In genomic region chr4:45292844-45293243, GRCh38 we compare ENCODE assay signal across 28 cellular contexts.
"Had no signal": no experiment of that assay in that cellular context is flagged by ENCODE, and none has a peak within 500 bp of the region (broad histone marks: within the 10 kb centered on the region; RNA-seq: fewer than 3 reads in every experiment).

No MANE protein-coding gene starts in this region.

- H3K27ac Mint-ChIP-seq: activated CD4-positive, alpha-beta memory T cell treated with anti-CD3 and anti-CD28 coated beads for 36 hours; activated CD4-positive, alpha-beta T cell treated with anti-CD3 and anti-CD28 coated beads for 36 hours; activated CD4-positive, alpha-beta T cell treated with anti-CD3 and anti-CD28 coated beads, Interleukin-2, amount 10 ng/mL, durations not matched to agents 24 days and 14 days; activated CD8-positive, alpha-beta memory T cell treated with anti-CD3 and anti-CD28 coated beads, Interleukin-2, amount 10 ng/mL, durations not matched to agents 7 days and 5 days; activated CD8-positive, alpha-beta T cell treated with anti-CD3 and anti-CD28 coated beads, Interleukin-2, amount 10 ng/mL, durations not matched to agents 7 days and 5 days; activated naive CD4-positive, alpha-beta T cell treated with anti-CD3 and anti-CD28 coated beads for 36 hours; activated naive CD4-positive, alpha-beta T cell treated with anti-CD3 and anti-CD28 coated beads, Interleukin-2, amount 50 U/mL, for 24 hours; activated naive CD8-positive, alpha-beta T cell treated with anti-CD3 and anti-CD28 coated beads, Interleukin-2, amount 10 ng/mL, durations not matched to agents 7 days and 5 days; activated T-helper 1 cell treated with anti-CD3 and anti-CD28 coated beads, Interleukin-12 subunit alpha, Interleukin-12 subunit beta, Interleukin-2, Interleukin-4 antibody, amounts not matched to agents 30 ng/mL and 10 ng/mL and 1 ng/mL, durations not matched to agents 14 hours and 24 hours and 36 hours; activated T-helper 2 cell treated with anti-CD3 and anti-CD28 coated beads, Interferon-gamma antibody, Interleukin-2, Interleukin-4, amounts not matched to agents 10 μg/mL and 5 μg/mL and 100 μg/mL, durations not matched to agents 14 hours and 24 hours and 36 hours had no signal

- H3K4me1 ChIP-seq: body of pancreas, colonic mucosa, esophagus squamous epithelium had no signal

- H3K4me1 Mint-ChIP-seq: activated CD4-positive, alpha-beta T cell treated with anti-CD3 and anti-CD28 coated beads for 36 hours; activated CD4-positive, alpha-beta T cell treated with anti-CD3 and anti-CD28 coated beads, Interleukin-2, amount 10 ng/mL, durations not matched to agents 24 days and 14 days; activated CD8-positive, alpha-beta memory T cell treated with anti-CD3 and anti-CD28 coated beads, Interleukin-2, amount 10 ng/mL, durations not matched to agents 7 days and 5 days; activated naive CD4-positive, alpha-beta T cell treated with anti-CD3 and anti-CD28 coated beads, Interleukin-2, amount 50 U/mL, for 24 hours; activated naive CD8-positive, alpha-beta T cell treated with anti-CD3 and anti-CD28 coated beads, Interleukin-2, amount 10 ng/mL, durations not matched to agents 7 days and 5 days had no signal

- H3K36me3 ChIP-seq: colonic mucosa, esophagus squamous epithelium had no signal

- DNase-seq: activated CD4-positive, alpha-beta memory T cell treated with anti-CD3 and anti-CD28 coated beads for 36 hours; activated CD4-positive, alpha-beta T cell treated with anti-CD3 and anti-CD28 coated beads for 36 hours; activated CD4-positive, alpha-beta T cell treated with anti-CD3 and anti-CD28 coated beads, Interleukin-2, amount 10 ng/mL, durations not matched to agents 24 days and 14 days; activated CD4-positive, CD25-positive, alpha-beta regulatory T cell; activated CD4-positive, CD25-positive, alpha-beta regulatory T cell treated with anti-CD3 and anti-CD28 coated beads, Interleukin-2, amount 50 U/mL, for 72 hours; activated CD8-positive, alpha-beta memory T cell treated with anti-CD3 and anti-CD28 coated beads, Interleukin-2, amount 10 ng/mL, durations not matched to agents 7 days and 5 days; activated CD8-positive, alpha-beta memory T cell treated with anti-CD3 and anti-CD28 coated beads, Interleukin-2, amount 50 U/mL, for 4 hours; activated CD8-positive, alpha-beta T cell treated with anti-CD3 and anti-CD28 coated beads, Interleukin-2, amount 10 ng/mL, durations not matched to agents 7 days and 5 days; activated effector memory CD4-positive, alpha-beta T cell treated with anti-CD3 and anti-CD28 coated beads, Interleukin-2, amount 50 U/mL, for 16 hours; activated naive CD4-positive, alpha-beta T cell treated with anti-CD3 and anti-CD28 coated beads for 36 hours; activated naive CD8-positive, alpha-beta T cell treated with anti-CD3 and anti-CD28 coated beads, Interleukin-2, amount 10 ng/mL, durations not matched to agents 7 days and 5 days; activated T-cell treated with anti-CD3 and anti-CD28 coated beads, Interleukin-2, amount 50 U/mL, for 1 hour; activated T-cell treated with anti-CD3 and anti-CD28 coated beads, Interleukin-2, amount 50 U/mL, for 48 hours; amniotic stem cell; anterior cingulate cortex; body of pancreas; caudate nucleus; colonic mucosa; effector CD8-positive, alpha-beta T cell; esophagus squamous epithelium; T-helper 2 cell had no signal

- ATAC-seq: activated CD4-positive, alpha-beta T cell treated with anti-CD3 and anti-CD28 coated beads for 36 hours; activated CD8-positive, alpha-beta memory T cell treated with anti-CD3 and anti-CD28 coated beads, Interleukin-2, amount 10 ng/mL, durations not matched to agents 7 days and 5 days; activated CD8-positive, alpha-beta T cell treated with anti-CD3 and anti-CD28 coated beads, Interleukin-2, amount 10 ng/mL, durations not matched to agents 7 days and 5 days; body of pancreas had no signal

- FAIRE-seq: endometrium, endothelial cell of umbilical vein, frontal cortex had no signal

- H3K27me3 ChIP-seq: body of pancreas, colonic mucosa, esophagus squamous epithelium had no signal

- H3K4me3 ChIP-seq: body of pancreas, colonic mucosa, esophagus squamous epithelium had no signal

- H3K36me3 Mint-ChIP-seq: activated CD4-positive, alpha-beta memory T cell treated with anti-CD3 and anti-CD28 coated beads for 36 hours; activated CD8-positive, alpha-beta memory T cell treated with anti-CD3 and anti-CD28 coated beads, Interleukin-2, amount 10 ng/mL, durations not matched to agents 7 days and 5 days; activated naive CD4-positive, alpha-beta T cell treated with anti-CD3 and anti-CD28 coated beads, Interleukin-2, amount 50 U/mL, for 24 hours; activated naive CD8-positive, alpha-beta T cell treated with anti-CD3 and anti-CD28 coated beads, Interleukin-2, amount 10 ng/mL, durations not matched to agents 7 days and 5 days had no signal

- H3K9me3 ChIP-seq: body of pancreas, colonic mucosa had no signal

- H3K27me3 Mint-ChIP-seq: activated CD4-positive, alpha-beta memory T cell treated with anti-CD3 and anti-CD28 coated beads for 36 hours; activated CD4-positive, alpha-beta T cell treated with anti-CD3 and anti-CD28 coated beads for 36 hours; activated CD4-positive, alpha-beta T cell treated with anti-CD3 and anti-CD28 coated beads, Interleukin-2, amount 10 ng/mL, durations not matched to agents 24 days and 14 days; activated CD8-positive, alpha-beta memory T cell treated with anti-CD3 and anti-CD28 coated beads, Interleukin-2, amount 10 ng/mL, durations not matched to agents 7 days and 5 days; activated naive CD4-positive, alpha-beta T cell treated with anti-CD3 and anti-CD28 coated beads, Interleukin-2, amount 50 U/mL, for 24 hours; activated naive CD8-positive, alpha-beta T cell treated with anti-CD3 and anti-CD28 coated beads, Interleukin-2, amount 10 ng/mL, durations not matched to agents 7 days and 5 days had no signal

- H3K4me3 Mint-ChIP-seq: activated CD4-positive, alpha-beta memory T cell treated with anti-CD3 and anti-CD28 coated beads for 36 hours; activated CD4-positive, alpha-beta T cell treated with anti-CD3 and anti-CD28 coated beads for 36 hours; activated CD4-positive, alpha-beta T cell treated with anti-CD3 and anti-CD28 coated beads, Interleukin-2, amount 10 ng/mL, durations not matched to agents 24 days and 14 days; activated CD8-positive, alpha-beta memory T cell treated with anti-CD3 and anti-CD28 coated beads, Interleukin-2, amount 10 ng/mL, durations not matched to agents 7 days and 5 days; activated CD8-positive, alpha-beta T cell treated with anti-CD3 and anti-CD28 coated beads, Interleukin-2, amount 10 ng/mL, durations not matched to agents 7 days and 5 days; activated naive CD4-positive, alpha-beta T cell treated with anti-CD3 and anti-CD28 coated beads for 36 hours; activated naive CD4-positive, alpha-beta T cell treated with anti-CD3 and anti-CD28 coated beads, Interleukin-2, amount 50 U/mL, for 24 hours; activated naive CD8-positive, alpha-beta T cell treated with anti-CD3 and anti-CD28 coated beads, Interleukin-2, amount 10 ng/mL, durations not matched to agents 7 days and 5 days; activated T-helper 1 cell treated with anti-CD3 and anti-CD28 coated beads, Interleukin-12 subunit alpha, Interleukin-12 subunit beta, Interleukin-2, Interleukin-4 antibody, amounts not matched to agents 30 ng/mL and 10 ng/mL and 1 ng/mL, durations not matched to agents 14 hours and 24 hours and 36 hours had no signal

- H3K27ac ChIP-seq: body of pancreas, colonic mucosa, epithelial cell of prostate, esophagus squamous epithelium had no signal
